ENCODE assay signal across 24 cellular contexts in genomic region chr2:66343259-66343658, GRCh38.
DNase-seq lines count a peak whose midpoint lies in the region; ATAC-seq, FAIRE-seq and TF ChIP-seq lines count a peak whose summit lies in the region.
"Had no signal": no experiment of that assay in that cellular context is flagged by ENCODE, and none has a peak within 500 bp of the region (broad histone marks: within the 10 kb centered on the region; RNA-seq: fewer than 3 reads in every experiment).

No MANE protein-coding gene starts in this region.

- no peak for FAIRE-seq in bronchial epithelial cell (lab: Jason Lieb, UNC)
- FAIRE-seq: A549, GM12891, GM18507, H54 had no signal

- no peaks in the 10 kb centered on the region for H3K27me3 ChIP-seq in bronchial epithelial cell (ENCODE audit: control insufficient read depth, insufficient read depth, low read length)

- DNase-seq in SIG-M5 treated with dmso at 0.1 percent for 504 hours (lab: John Stamatoyannopoulos, UW; ENCODE audit: unreplicated experiment) (peak; percentile 2), SIG-M5 (lab: John Stamatoyannopoulos, UW) (no peak), bronchial epithelial cell (ENCODE audit: low read depth) (peak; percentile 23), type B pancreatic cell (ENCODE audit: extremely low spot score, unreplicated experiment) (no peak)
- DNase-seq in stimulated activated CD4-positive, alpha-beta T cell treated with anti-CD3 and anti-CD28 coated beads, Interleukin-12 subunit alpha, Interleukin-12 subunit beta, amount 100 ng/mL, for 4 hours, result no peak
- no peak for DNase-seq in effector memory CD8-positive, alpha-beta T cell
- DNase-seq in stimulated activated CD4-positive, alpha-beta T cell treated with anti-CD3 and anti-CD28 coated beads, Interleukin-15, amount 100 ng/mL, for 24 hours, result no peak
- DNase-seq: 8988T; ACHN; AML-193; C1 segment of cervical spinal cord; Caco-2; CD8-positive, alpha-beta T cell; DMS153; DMS79 treated with DMSO at 0.1 percent for 48 hours; GF-D8; GOT3; HFFc6 had no signal

- H3K4me3 ChIP-seq in bronchial epithelial cell (ENCODE audit: low read depth, low read length), result no peak overlapping the region
- H3K4me3 ChIP-seq: A549, HAP-1 had no signal

- H3K4me3 Mint-ChIP-seq in type B pancreatic cell, result no peak overlapping the region
- no peak overlapping the region for H3K4me3 Mint-ChIP-seq in effector memory CD8-positive, alpha-beta T cell
- H3K4me3 Mint-ChIP-seq: CD8-positive, alpha-beta T cell; HFFc6 had no signal

- H3K27ac Mint-ChIP-seq in type B pancreatic cell, result peak overlapping the region; percentile 48
- no peak overlapping the region for H3K27ac Mint-ChIP-seq in effector memory CD8-positive, alpha-beta T cell
- H3K27ac Mint-ChIP-seq: CD8-positive, alpha-beta T cell; HFFc6 had no signal

- H3K4me1 Mint-ChIP-seq in type B pancreatic cell (ENCODE audit: unreplicated experiment), result peaks cover 12% of the 10 kb centered on the region
- H3K4me1 Mint-ChIP-seq in effector memory CD8-positive, alpha-beta T cell (ENCODE audit: low read depth in 2 of 2), result no peaks in the 10 kb centered on the region

- peaks cover 19% of the 10 kb centered on the region for H3K9me3 Mint-ChIP-seq in type B pancreatic cell
- H3K9me3 Mint-ChIP-seq in effector memory CD8-positive, alpha-beta T cell, result peaks cover 9 to 37% of the 10 kb centered on the region in 2 donors
- H3K9me3 Mint-ChIP-seq: HFFc6 had no signal

- peak; percentile 58 for ATAC-seq in esophagus mucosa
- ATAC-seq in effector memory CD8-positive, alpha-beta T cell (replicated peaks), result no peak
- ATAC-seq: A549; CD8-positive, alpha-beta T cell had no signal

- H3K36me3 ChIP-seq in bronchial epithelial cell (ENCODE audit: control insufficient read depth, insufficient read depth, low read length), result no peaks in the 10 kb centered on the region
- H3K36me3 ChIP-seq: HAP-1 had no signal

- H3K27me3 Mint-ChIP-seq in type B pancreatic cell, result no peaks in the 10 kb centered on the region
- no peaks in the 10 kb centered on the region for H3K27me3 Mint-ChIP-seq in effector memory CD8-positive, alpha-beta T cell

- TF ChIP-seq CTCF in bronchial epithelial cell (IDR thresholded peaks at IDR 0.05; ENCODE audit: insufficient read depth, low read length, severe bottlenecking) (no peak), type B pancreatic cell (conservative IDR thresholded peaks at IDR 0.05) (no peak)

- peaks cover 4% of the 10 kb centered on the region for H3K36me3 Mint-ChIP-seq in type B pancreatic cell
- no peaks in the 10 kb centered on the region for H3K36me3 Mint-ChIP-seq in effector memory CD8-positive, alpha-beta T cell (ENCODE audit: insufficient read depth)
- H3K36me3 Mint-ChIP-seq: CD8-positive, alpha-beta T cell had no signal

Comparison
In these comparisons a context has a peak if more than half of its experiments do, and no peak if none do; other contexts are left out.
1. DNase-seq: peak in SIG-M5 treated with dmso at 0.1 percent for 504 hours (single experiment) and bronchial epithelial cell (single experiment); none in SIG-M5 (single experiment), type B pancreatic cell (single experiment), stimulated activated CD4-positive, alpha-beta T cell treated with anti-CD3 and anti-CD28 coated beads, Interleukin-12 subunit alpha, Interleukin-12 subunit beta, amount 100 ng/mL, for 4 hours (single experiment), effector memory CD8-positive, alpha-beta T cell (0 of 3) and stimulated activated CD4-positive, alpha-beta T cell treated with anti-CD3 and anti-CD28 coated beads, Interleukin-15, amount 100 ng/mL, for 24 hours (single experiment).